Comparison of ENCODE assay signal across 8 cellular contexts in genomic region chr3:18758047-18758704, GRCh38.
A peak's percentile ranks its signal among the peaks of the same experiment; 100 is the strongest.
DNase-seq lines count a peak whose midpoint lies in the region; ATAC-seq and TF ChIP-seq lines count a peak whose summit lies in the region.

No MANE protein-coding gene starts in this region.

- H2AFZ ChIP-seq in hepatocyte, result no peak overlapping the region

- H3K79me2 ChIP-seq in hepatocyte, result no peaks in the 10 kb centered on the region

- CTCF ChIA-PET in activated B cell treated with CpG ODN at 0.5 μM for 24 hours (lab: Charles Lee), result interaction anchor here (0.6 to 4.2 kb wide), 29 partner anchors 9 to 916 kb away, joined by 3 to 128 read pairs (median 4); no protein-coding TSS in a partner anchor

- H3K9me3 ChIP-seq in hepatocyte (ENCODE audit: low read depth), result no peaks in the 10 kb centered on the region

- H3K9me3 Mint-ChIP-seq in activated B cell treated with CpG ODN at 0.5 μM for 24 hours, result no peaks in the 10 kb centered on the region
- no peaks in the 10 kb centered on the region for H3K9me3 Mint-ChIP-seq in stimulated activated memory B cell treated with anti-CD40 and anti-IgM and Interleukin-4, amounts not matched to agents 10 μg/mL and 1 μg/mL and 100 μg/mL, for 72 hours

- no peaks in the 10 kb centered on the region for H3K4me1 Mint-ChIP-seq in activated B cell treated with CpG ODN at 0.5 μM for 24 hours
- H3K4me1 Mint-ChIP-seq in stimulated activated memory B cell treated with anti-CD40 and anti-IgM and Interleukin-4, amounts not matched to agents 10 μg/mL and 1 μg/mL and 100 μg/mL, for 72 hours, result no peaks in the 10 kb centered on the region

- intact Hi-C loops in activated B cell treated with CpG ODN at 0.5 μM for 24 hours (cut with micrococcal nuclease), result loop anchor here (1.0 to 10.0 kb wide), 9 partner anchors 17 to 1493 kb away; partner anchors contain the start of gene SATB1

- H3K27ac Mint-ChIP-seq in activated B cell treated with CpG ODN at 0.5 μM for 24 hours, result no peak overlapping the region
- H3K27ac Mint-ChIP-seq in stimulated activated memory B cell treated with anti-CD40 and anti-IgM and Interleukin-4, amounts not matched to agents 10 μg/mL and 1 μg/mL and 100 μg/mL, for 72 hours, result no peak overlapping the region

- 48% methylated on average over 4 of the region's 4 CpGs for WGBS in hepatocyte (ENCODE audit: low lambda C conversion rate, missing lambda C conversion rate)

- TF ChIP-seq CTCF in activated B cell treated with CpG ODN at 0.5 μM for 24 hours (IDR thresholded peaks at IDR 0.05), result peak; percentile 27
- peak; percentile 62 for TF ChIP-seq CTCF in hepatocyte (IDR thresholded peaks at IDR 0.05; ENCODE audit: poor library complexity)

- H3K27me3 ChIP-seq in hepatocyte, result no peaks in the 10 kb centered on the region

- no peaks in the 10 kb centered on the region for H3K36me3 Mint-ChIP-seq in activated B cell treated with CpG ODN at 0.5 μM for 24 hours (ENCODE audit: low read depth)
- H3K36me3 Mint-ChIP-seq in stimulated activated memory B cell treated with anti-CD40 and anti-IgM and Interleukin-4, amounts not matched to agents 10 μg/mL and 1 μg/mL and 100 μg/mL, for 72 hours, result no peaks in the 10 kb centered on the region

- H3K4me2 ChIP-seq in hepatocyte, result peak overlapping the region; percentile 48

- no peaks in the 10 kb centered on the region for H3K9me2 ChIP-seq in hepatocyte (replicated peaks; ENCODE audit: insufficient read depth)

- DNase-seq in DMS 273 (lab: John Stamatoyannopoulos, UW; ENCODE audit: unreplicated experiment), result peak; percentile 63
- DNase-seq in NCI-H2196 treated with DMSO at 0.1 percent for 48 hours (lab: John Stamatoyannopoulos, UW; ENCODE audit: unreplicated experiment), result peak; percentile 52
- DNase-seq in activated B cell treated with CpG ODN at 0.5 μM for 24 hours, result no peak
- DNase-seq in hepatocyte (ENCODE audit: low spot score), result peak; percentile 85
- DNase-seq in cortex of kidney (lab: John Stamatoyannopoulos, UW), result no peak

- no peaks in the 10 kb centered on the region for H3K36me3 ChIP-seq in hepatocyte (replicated peaks; ENCODE audit: insufficient read depth, low read depth)

- POLR2A ChIA-PET in activated B cell treated with CpG ODN at 0.5 μM for 24 hours (lab: Charles Lee), result interaction anchor here (0.7 to 1.7 kb wide), 3 partner anchors 199 to 333 kb away, joined by 3 to 5 read pairs (median 4); partner anchors contain the start of gene SATB1

- no peak overlapping the region for H3K4me3 ChIP-seq in hepatocyte

- ATAC-seq in GM18873 (IDR thresholded peaks at IDR 0.05; ENCODE audit: low FRiP score, unreplicated experiment), result peak; percentile 73
- peak; percentile 94 for ATAC-seq in HG03066 (IDR thresholded peaks at IDR 0.05; ENCODE audit: low read depth, unreplicated experiment)
- peak; percentile 78 for ATAC-seq in activated B cell treated with CpG ODN at 0.5 μM for 24 hours (ENCODE audit: low read depth)
- peak; percentile 58 for ATAC-seq in stimulated activated memory B cell treated with anti-CD40 and anti-IgM and Interleukin-4, amounts not matched to agents 10 μg/mL and 1 μg/mL and 100 μg/mL, for 72 hours

- peak overlapping the region; percentile 36 for H3K27ac ChIP-seq in hepatocyte

- H3K4me3 Mint-ChIP-seq in activated B cell treated with CpG ODN at 0.5 μM for 24 hours, result no peak overlapping the region
- no peak overlapping the region for H3K4me3 Mint-ChIP-seq in stimulated activated memory B cell treated with anti-CD40 and anti-IgM and Interleukin-4, amounts not matched to agents 10 μg/mL and 1 μg/mL and 100 μg/mL, for 72 hours

- no peaks in the 10 kb centered on the region for H4K20me1 ChIP-seq in hepatocyte (ENCODE audit: insufficient read depth, poor library complexity, severe bottlenecking)

- no peaks in the 10 kb centered on the region for H3K4me1 ChIP-seq in hepatocyte (ENCODE audit: insufficient read depth)

- no peaks in the 10 kb centered on the region for H3K27me3 Mint-ChIP-seq in activated B cell treated with CpG ODN at 0.5 μM for 24 hours
- no peaks in the 10 kb centered on the region for H3K27me3 Mint-ChIP-seq in stimulated activated memory B cell treated with anti-CD40 and anti-IgM and Interleukin-4, amounts not matched to agents 10 μg/mL and 1 μg/mL and 100 μg/mL, for 72 hours

Comparison
In these comparisons a context has a peak if more than half of its experiments do, and no peak if none do; other contexts are left out.
1. DNase-seq: peak in DMS 273 (single experiment), NCI-H2196 treated with DMSO at 0.1 percent for 48 hours (single experiment) and hepatocyte (single experiment); none in activated B cell treated with CpG ODN at 0.5 μM for 24 hours (single experiment) and cortex of kidney (single experiment).
2. Peak in every context shown above with its lines, with median percentiles within 50 percentile points of each other: ATAC-seq.